Comparison of ENCODE assay signal across 24 cellular contexts in the genomic region with DNA sequence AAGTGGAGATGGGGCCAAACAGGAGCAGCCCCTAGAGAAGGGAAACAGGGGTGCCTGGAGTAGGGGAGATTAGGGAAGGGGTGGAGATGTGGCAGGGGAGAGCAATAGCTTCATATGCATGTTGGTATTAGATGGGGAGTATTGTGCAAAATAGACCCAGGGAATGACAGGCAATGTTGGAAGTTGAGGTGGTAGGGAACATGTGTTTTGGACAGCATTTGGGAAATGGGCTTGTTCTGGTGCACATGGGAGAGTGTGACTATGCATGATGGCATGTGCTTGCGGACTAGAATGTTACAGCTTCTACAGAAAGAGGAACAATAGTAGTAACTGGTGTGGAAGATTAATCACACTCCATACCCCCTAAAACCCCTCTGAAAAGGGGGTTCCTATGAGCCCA. TPM values are rescaled to one million over a fixed set of nuclear protein-coding genes. Genes with fewer than 3 reads are reported as not detected.
DNase-seq lines count a peak whose midpoint lies in the region; ATAC-seq, FAIRE-seq and TF ChIP-seq lines count a peak whose summit lies in the region.
"Had no signal": no experiment of that assay in that cellular context is flagged by ENCODE, and none has a peak within 500 bp of the region (broad histone marks: within the 10 kb centered on the region; RNA-seq: fewer than 3 reads in every experiment).

No MANE protein-coding gene starts in this region.

- intact Hi-C loops in HepG2 (cut with micrococcal nuclease; ENCODE audit: unreplicated experiment) = no loop called here
- intact Hi-C loops in right lobe of liver (cut with DNase I) = no loop called here
- intact Hi-C loops in posterior vena cava (cut with DNase I) = loop anchor here in 1 of 2 donors (10.0 kb wide), 1 partner anchor 1951 kb away; no protein-coding TSS in a partner anchor

- DNase-seq in HepG2 (ENCODE audit: low spot score) = no peak
- no peak for DNase-seq in right lobe of liver
- no peak for DNase-seq in glutamatergic neuron
- peak; percentile 3 for DNase-seq in posterior vena cava (ENCODE audit: low spot score)
- no peak for DNase-seq in NCI-H69 (lab: John Stamatoyannopoulos, UW)
- no peak for DNase-seq in stimulated activated CD4-positive, alpha-beta T cell treated with anti-CD3 and anti-CD28 coated beads, Interleukin-15, amount 100 ng/mL, for 24 hours
- DNase-seq: Caco-2; CD4-positive, CD25-positive, alpha-beta regulatory T cell; CD8-positive, alpha-beta T cell; DMS153; DND-41; GM23248; H7; HCEC 1CT had no signal

- H3K36me3 ChIP-seq in HepG2 (replicated peaks in 1 of 2; ENCODE audit: control insufficient read depth in 1 of 2, insufficient read depth in 2 of 2, low read length in 2 of 2) (no peaks in the 10 kb centered on the region), right lobe of liver (no peaks in the 10 kb centered on the region)
- H3K36me3 ChIP-seq: BLaER1 had no signal

- H3K27ac Mint-ChIP-seq in glutamatergic neuron (ENCODE audit: unreplicated experiment) = peak overlapping the region; percentile 48
- H3K27ac Mint-ChIP-seq: B cell; CD4-positive, CD25-positive, alpha-beta regulatory T cell; CD8-positive, alpha-beta T cell had no signal

- peak overlapping the region; percentile 47 for H3K4me3 Mint-ChIP-seq in glutamatergic neuron (ENCODE audit: unreplicated experiment)
- H3K4me3 Mint-ChIP-seq: B cell; CD4-positive, CD25-positive, alpha-beta regulatory T cell; CD8-positive, alpha-beta T cell had no signal

- peaks cover 9% of the 10 kb centered on the region for H3K4me1 Mint-ChIP-seq in glutamatergic neuron (ENCODE audit: low read depth, unreplicated experiment)
- H3K4me1 Mint-ChIP-seq: B cell had no signal

- FAIRE-seq in HepG2 (lab: Jason Lieb, UNC) = no peak
- FAIRE-seq: A204.1, G401.6, GM19239, H1 had no signal

- in situ Hi-C loops in HepG2 (cut with HindIII; ENCODE audit: extremely low pct_ligation_motif_present, low pct_unique_long_range_greater_than_20kb) = no loop called here

- no peak for ATAC-seq in HepG2
- no peak for ATAC-seq in right lobe of liver
- no peak for ATAC-seq in HG02623 (IDR thresholded peaks at IDR 0.05; ENCODE audit: unreplicated experiment)
- ATAC-seq: CD8-positive, alpha-beta T cell had no signal

- TF ChIP-seq EP300 in HepG2 (IDR thresholded peaks at IDR 0.05; ENCODE audit: low read depth in 2 of 2, low read length in 2 of 2) (no peak), HepG2 (CRISPR knock-in tag; IDR thresholded peaks at IDR 0.05; ENCODE audit: borderline replicate concordance) (no peak)

- H3K79me2 ChIP-seq in HepG2 (ENCODE audit: insufficient read depth, low read length) = no peaks in the 10 kb centered on the region

- no peak for TF ChIP-seq CTCF in HepG2 (CRISPR knock-in tag; IDR thresholded peaks at IDR 0.05)
- no peak for TF ChIP-seq CTCF in right lobe of liver (IDR thresholded peaks at IDR 0.05)
- TF ChIP-seq CTCF in glutamatergic neuron (IDR thresholded peaks at IDR 0.05; ENCODE audit: partially characterized antibody, unreplicated experiment) = no peak

- no TSS peak for BruUV-seq in HepG2 (replicated peaks; lab: Mats Ljungman, UMichigan)

- no peak overlapping the region for H2AFZ ChIP-seq in HepG2 (ENCODE audit: low read length)
- H2AFZ ChIP-seq: GM23248 had no signal

- H3K9ac ChIP-seq in HepG2 (ENCODE audit: insufficient read depth, low read depth, low read length) = no peak overlapping the region
- H3K9ac ChIP-seq: BLaER1, GM23248 had no signal

- H3K4me3 ChIP-seq in HepG2 (replicated peaks in 1 of 3; ENCODE audit: insufficient read depth in 1 of 3, low read depth in 2 of 3, low read length in 3 of 3) = no peak overlapping the region
- H3K4me3 ChIP-seq in right lobe of liver = no peak overlapping the region
- H3K4me3 ChIP-seq: BLaER1, GM23248 had no signal

- H4K20me1 ChIP-seq in HepG2 (ENCODE audit: insufficient read depth, low read length) = no peaks in the 10 kb centered on the region

- H3K27me3 Mint-ChIP-seq in glutamatergic neuron (ENCODE audit: unreplicated experiment) = peaks cover 44% of the 10 kb centered on the region

- H3K36me3 Mint-ChIP-seq in glutamatergic neuron (ENCODE audit: unreplicated experiment) = peaks cover 5% of the 10 kb centered on the region
- H3K36me3 Mint-ChIP-seq: CD4-positive, CD25-positive, alpha-beta regulatory T cell; CD8-positive, alpha-beta T cell had no signal

- H3K4me2 ChIP-seq in HepG2 (ENCODE audit: low read depth, low read length) = no peak overlapping the region
- H3K4me2 ChIP-seq: BLaER1 had no signal

- TF ChIP-seq POLR2A in HepG2 (IDR thresholded peaks at IDR 0.05; ENCODE audit: insufficient read depth in 1 of 2, low read depth in 2 of 2, low read length in 2 of 2) = no peak
- TF ChIP-seq POLR2A in right lobe of liver (IDR thresholded peaks at IDR 0.05) = no peak

- H3K27ac ChIP-seq in HepG2 (ENCODE audit: extremely low read length, insufficient read depth, low read length) = no peak overlapping the region
- no peak overlapping the region for H3K27ac ChIP-seq in right lobe of liver
- H3K27ac ChIP-seq: 22Rv1, BLaER1, C4-2B, GM23248 had no signal

- WGBS in HepG2 (ENCODE audit: low lambda C conversion rate) = 0% methylated on average over 1 of the region's 1 CpG
- 80% methylated on average over 1 of the region's 1 CpG for WGBS in right lobe of liver (ENCODE audit: insufficient coverage, low coverage, low lambda C conversion rate, missing lambda C conversion rate)

- POLR2A ChIA-PET in HepG2 (lab: Yijun Ruan, JAX) = no interaction called here

- no peak for TF ChIP-seq RAD21 in HepG2 (CRISPR knock-in tag; IDR thresholded peaks at IDR 0.05)

- H3K9me3 Mint-ChIP-seq in glutamatergic neuron (ENCODE audit: unreplicated experiment) = peaks cover 14% of the 10 kb centered on the region
- H3K9me3 Mint-ChIP-seq: CD8-positive, alpha-beta T cell had no signal

- no peaks in the 10 kb centered on the region for H3K9me3 ChIP-seq in HepG2 (ENCODE audit: low read length)
- no peaks in the 10 kb centered on the region for H3K9me3 ChIP-seq in right lobe of liver
- H3K9me3 ChIP-seq: BLaER1, Caco-2 had no signal

- CTCF ChIA-PET in HepG2 (lab: Yijun Ruan, JAX; ENCODE audit: low intra/inter-chr PET ratio, low total read pairs) = no interaction called here

- H3K4me1 ChIP-seq in HepG2 (ENCODE audit: insufficient read depth, low read length) = no peaks in the 10 kb centered on the region
- no peaks in the 10 kb centered on the region for H3K4me1 ChIP-seq in right lobe of liver
- H3K4me1 ChIP-seq: BLaER1, Caco-2 had no signal

- peaks cover 18 to 79% of the 10 kb centered on the region in 2 experiments; a peak in 4 of 5 replicates for H3K27me3 ChIP-seq in HepG2 (ENCODE audit: control insufficient read depth in 1 of 2, insufficient read depth in 2 of 2, low read length in 2 of 2)
- H3K27me3 ChIP-seq in right lobe of liver = peaks cover 0 to under 1% of the 10 kb centered on the region in 2 donors

TF ChIP-seq in HepG2, 621 proteins besides CTCF, POLR2A, EP300 and RAD21 (continues in another document):
- TF ChIP-seq MEIS2 (CRISPR knock-in tag; IDR thresholded peaks at IDR 0.05) = no peak
- no peak for TF ChIP-seq ZNF503 (CRISPR knock-in tag; IDR thresholded peaks at IDR 0.05)
- no peak for TF ChIP-seq KAT7 (CRISPR knock-in tag; IDR thresholded peaks at IDR 0.05; ENCODE audit: borderline replicate concordance)

RNA-seq across cellular contexts. Expression of gene PAX2, which starts 10.4 kb away (rescaled TPM):
- total RNA-seq in HepG2 (2016; rRNA removed; fragmentation: Illumina TruSeq; extraction: Trizol) (not detected in 2 replicates), right lobe of liver (under 1 TPM in 1 of 6 experiments, not detected in 5; 0.24 TPM), glutamatergic neuron (ENCODE audit: unreplicated experiment) (not detected), posterior vena cava (not detected)
- not detected in 2 replicates for total RNA-seq in HepG2 (2016; cell fraction: cytosol; rRNA removed; fragmentation: Illumina TruSeq; extraction: Trizol; ENCODE audit: low read depth)
- not detected in 2 replicates for total RNA-seq in HepG2 (2016; cell fraction: insoluble cytoplasmic fraction; rRNA removed; fragmentation: Illumina TruSeq; extraction: Trizol)
- not detected in 2 replicates for total RNA-seq in HepG2 (2016; cell fraction: membrane; rRNA removed; fragmentation: Illumina TruSeq; extraction: Trizol)
- total RNA-seq in HepG2 (2016; cell fraction: nucleus; rRNA removed; fragmentation: Illumina TruSeq; extraction: Trizol) = not detected in 2 replicates
- polyA plus RNA-seq in HepG2 (2011; rRNA removed) = not detected in 2 replicates
- not detected in 2 replicates for polyA plus RNA-seq in HepG2 (2011; cell fraction: cytosol; rRNA removed)
- not detected in 2 replicates for polyA plus RNA-seq in HepG2 (2011; cell fraction: nucleus; rRNA removed)
- polyA plus RNA-seq in HepG2 (2012) = not detected in 2 replicates
- polyA plus RNA-seq in HepG2 (2016; cell fraction: cytosol; fragmentation: Illumina TruSeq; extraction: Trizol; ENCODE audit: low read depth) = not detected in 2 replicates
- polyA plus RNA-seq in HepG2 (2016; cell fraction: insoluble cytoplasmic fraction; fragmentation: Illumina TruSeq; extraction: Trizol; ENCODE audit: low read depth) = not detected in 2 replicates
- polyA plus RNA-seq in HepG2 (2016; cell fraction: membrane; fragmentation: Illumina TruSeq; extraction: Trizol; ENCODE audit: low read depth) = not detected in 2 replicates
- polyA plus RNA-seq in HepG2 (2016; cell fraction: nucleus; fragmentation: Illumina TruSeq; extraction: Trizol; ENCODE audit: insufficient read depth, low read depth) = not detected in 2 replicates
- not detected in 2 replicates for polyA minus RNA-seq in HepG2 (2011; rRNA and poly(A)+ RNA removed; ENCODE audit: low replicate concordance)
- not detected in 2 replicates for polyA minus RNA-seq in HepG2 (2011; cell fraction: cytosol; rRNA and poly(A)+ RNA removed)
- not detected in 2 replicates for polyA minus RNA-seq in HepG2 (2011; cell fraction: nucleus; rRNA and poly(A)+ RNA removed)
- total RNA-seq: B cell; CD4-positive, CD25-positive, alpha-beta regulatory T cell; CD8-positive, alpha-beta T cell; GM23248; H1 had no signal
- polyA plus RNA-seq: AG04450, GM23248 had no signal
